In genomic region chr9:132644251-132644650, GRCh38 we compare ENCODE assay signal across 14 cellular contexts. TPM values are rescaled to one million over a fixed set of nuclear protein-coding genes. Genes with fewer than 3 reads are reported as not detected.
DNase-seq lines count a peak whose midpoint lies in the region; ATAC-seq, FAIRE-seq and TF ChIP-seq lines count a peak whose summit lies in the region.
"Had no signal": no experiment of that assay in that cellular context is flagged by ENCODE, and none has a peak within 500 bp of the region (broad histone marks: within the 10 kb centered on the region; RNA-seq: fewer than 3 reads in every experiment).

No MANE protein-coding gene starts in this region.

- peak; percentile 32 for TF ChIP-seq CTCF in A673 (conservative IDR thresholded peaks at IDR 0.05; ENCODE audit: low read depth, low read length)
- TF ChIP-seq CTCF in GM12874 (IDR thresholded peaks at IDR 0.05; ENCODE audit: insufficient read depth, low read depth, low read length), result peak; percentile 59
- peak; percentile 31 to 61 (median 54); a peak in 3 of 4 replicates for TF ChIP-seq CTCF in H1 (IDR thresholded peaks at IDR 0.05; ENCODE audit: control extremely low read depth in 1 of 3, insufficient read depth in 1 of 3, low read depth in 1 of 3, low read length in 3 of 3)
- TF ChIP-seq CTCF in nephron progenitor cell (IDR thresholded peaks at IDR 0.05), result no peak

- 82% methylated on average over 3 of the region's 3 CpGs; no CpG with 5 or more reads in 1 of the 2 experiments for WGBS in H1 (ENCODE audit: extremely low coverage in 1 of 2, insufficient coverage in 1 of 2, insufficient read length in 1 of 2, insufficient replicate concordance in 2 of 2, low coverage in 1 of 2, low lambda C conversion rate in 2 of 2, missing lambda C conversion rate in 1 of 2), 2 experiments

- no peak overlapping the region for H4K5ac ChIP-seq in H1 (ENCODE audit: insufficient read length, low read depth, low read length)

- H3K23me2 ChIP-seq in H1 (ENCODE audit: low read depth, low read length), result no peaks in the 10 kb centered on the region

- ATAC-seq in HG02798 (IDR thresholded peaks at IDR 0.05; ENCODE audit: poor library complexity, unreplicated experiment) (no peak), HG03565 (IDR thresholded peaks at IDR 0.05; ENCODE audit: unreplicated experiment) (no peak), HG02571 (IDR thresholded peaks at IDR 0.05; ENCODE audit: unreplicated experiment) (no peak)
- ATAC-seq: lower lobe of right lung had no signal

- H3K79me2 ChIP-seq in H1 (ENCODE audit: control insufficient read depth in 1 of 2, insufficient read depth in 2 of 2, low read length in 2 of 2), result no peaks in the 10 kb centered on the region

- peaks cover 0 to 2% of the 10 kb centered on the region in 2 experiments for H4K20me1 ChIP-seq in H1 (replicated peaks in 1 of 2; ENCODE audit: control insufficient read depth in 1 of 2, insufficient read depth in 2 of 2, low read length in 2 of 2)

- POLR2A ChIA-PET in A673 (lab: Charles Lee; ENCODE audit: low non-redundant PET), result no interaction called here
- POLR2A ChIA-PET in H1 (lab: Charles Lee; ENCODE audit: partially characterized antibody), result interaction anchor here (0.7 to 1.4 kb wide), 5 partner anchors 9 to 29 kb away, joined by 3 to 6 read pairs (median 4); partner anchors contain the start of genes DDX31 and GTF3C4

- H4K91ac ChIP-seq in H1 (replicated peaks; ENCODE audit: insufficient read length, low read length), result no peak overlapping the region

- no TSS peak for BruUV-seq in A673 (replicated peaks; lab: Mats Ljungman, UMichigan)

- no peaks in the 10 kb centered on the region for H3K9me3 Mint-ChIP-seq in nephron progenitor cell

- H2BK20ac ChIP-seq in H1 (ENCODE audit: low read length), result no peak overlapping the region

- H3K79me1 ChIP-seq in H1 (ENCODE audit: low read depth, low read length), result no peaks in the 10 kb centered on the region

- H3K56ac ChIP-seq in H1 (replicated peaks; ENCODE audit: insufficient read length, low read depth, low read length), result no peak overlapping the region

- H3K4ac ChIP-seq in H1 (replicated peaks; ENCODE audit: insufficient read length, low read depth, low read length), result no peak overlapping the region

- TF ChIP-seq RAD21 in H1 (IDR thresholded peaks at IDR 0.05 in 1 of 2, conservative IDR thresholded peaks at IDR 0.05 in 1 of 2; ENCODE audit: low read depth in 2 of 2, low read length in 2 of 2), result peak; percentile 31 to 47; a peak in 3 of 4 replicates

- CTCF ChIA-PET in A673 (lab: Charles Lee), result no interaction called here
- CTCF ChIA-PET in H1 (lab: Charles Lee; ENCODE audit: partially characterized antibody), result interaction anchor here (0.6 to 2.9 kb wide), 22 partner anchors 9 to 1483 kb away, joined by 3 to 17 read pairs (median 4); no protein-coding TSS in a partner anchor

- H2AFZ ChIP-seq in H1 (ENCODE audit: low read length), result no peak overlapping the region

- FAIRE-seq in H1 (lab: Jason Lieb, UNC), result peak; percentile 74

- no peaks in the 10 kb centered on the region for H3K27me3 ChIP-seq in A673 (replicated peaks; ENCODE audit: insufficient read depth, low read depth, low read length, poor library complexity)
- no peaks in the 10 kb centered on the region for H3K27me3 ChIP-seq in H1 (replicated peaks in 1 of 4; ENCODE audit: control insufficient read depth in 3 of 4, extremely low read depth in 1 of 4, insufficient read depth in 3 of 4, low read length in 3 of 4)
- H3K27me3 ChIP-seq: BLaER1, esophagus muscularis mucosa had no signal

- no peak overlapping the region for H3K4me2 ChIP-seq in H1 (ENCODE audit: insufficient read depth in 1 of 2, low read depth in 2 of 2, low read length in 2 of 2)
- H3K4me2 ChIP-seq: BLaER1 had no signal

- H2BK12ac ChIP-seq in H1 (ENCODE audit: low read depth, low read length), result no peak overlapping the region

- intact Hi-C loops in A673 (cut with micrococcal nuclease; ENCODE audit: unreplicated experiment), result no loop called here

- no peak overlapping the region for H2AK5ac ChIP-seq in H1 (ENCODE audit: low read depth, low read length)

- no peak overlapping the region for H3K14ac ChIP-seq in H1 (ENCODE audit: insufficient read length)

- no peak for TF ChIP-seq POLR2A in H1 (IDR thresholded peaks at IDR 0.05; ENCODE audit: control extremely low read depth in 1 of 2, low read depth in 2 of 2, low read length in 2 of 2)

- no peak for TF ChIP-seq EP300 in H1 (IDR thresholded peaks at IDR 0.05; ENCODE audit: borderline replicate concordance in 1 of 2, low read depth in 2 of 2, low read length in 2 of 2)

- H3K9me3 ChIP-seq in A673 (ENCODE audit: low read depth, low read length, poor library complexity, severe bottlenecking) (no peaks in the 10 kb centered on the region), H1 (ENCODE audit: insufficient read depth in 2 of 2, low read depth in 1 of 2, low read length in 1 of 2) (no peaks in the 10 kb centered on the region)
- H3K9me3 ChIP-seq: BLaER1, esophagus muscularis mucosa, lower lobe of right lung had no signal

- peaks cover 65% of the 10 kb centered on the region for H3K36me3 ChIP-seq in A673 (ENCODE audit: insufficient read depth, low read length, poor library complexity, severe bottlenecking)
- peaks cover 16 to 68% (median 50%) of the 10 kb centered on the region in 4 experiments; a peak in 7 of 8 replicates for H3K36me3 ChIP-seq in H1 (ENCODE audit: control insufficient read depth in 2 of 4, insufficient read depth in 4 of 4, low read length in 3 of 4)

- no peak for DNase-seq in A673 (ENCODE audit: low spot score)
- DNase-seq in NCI-H1694 treated with DMSO at 0.1 percent for 48 hours (lab: John Stamatoyannopoulos, UW), result peak; percentile 74
- no peak for DNase-seq in H1 (ENCODE audit: low read depth in 1 of 2, low spot score in 2 of 2)
- DNase-seq in nephron progenitor cell, result no peak
- DNase-seq: lower lobe of right lung, NCI-H1092 treated with DMSO at 0.1 percent for 48 hours, retina, Right ventricle myocardium superior had no signal

- H3K36me3 Mint-ChIP-seq in nephron progenitor cell (ENCODE audit: low read depth), result peaks cover 70% of the 10 kb centered on the region

- H3K18ac ChIP-seq in H1 (ENCODE audit: extremely low read depth, low read length), result no peak overlapping the region

- H3K9ac ChIP-seq in H1 (replicated peaks in 1 of 4; ENCODE audit: extremely low read depth in 1 of 4, low read depth in 3 of 4, low read length in 3 of 4), result no peak overlapping the region
- H3K9ac ChIP-seq: BLaER1 had no signal

- H3K27me3 Mint-ChIP-seq in nephron progenitor cell (ENCODE audit: low read depth, poor library complexity), result no peaks in the 10 kb centered on the region

- H3K4me3 Mint-ChIP-seq in nephron progenitor cell, result no peak overlapping the region

- no peak overlapping the region for H3K4me3 ChIP-seq in A673 (ENCODE audit: low read depth, low read length, poor library complexity, severe bottlenecking)
- no peak overlapping the region for H3K4me3 ChIP-seq in H1 (ENCODE audit: extremely low read depth in 1 of 4, insufficient read depth in 2 of 4, low read depth in 3 of 4, low read length in 4 of 4)
- H3K4me3 ChIP-seq: BLaER1, esophagus muscularis mucosa, lower lobe of right lung had no signal

- H3K4me1 Mint-ChIP-seq in nephron progenitor cell, result no peaks in the 10 kb centered on the region

- H2BK15ac ChIP-seq in H1 (ENCODE audit: low read length), result no peak overlapping the region

- no peak overlapping the region for H2BK5ac ChIP-seq in H1 (ENCODE audit: low read depth, low read length)

- no peak overlapping the region for H2BK120ac ChIP-seq in H1 (replicated peaks; ENCODE audit: low read depth, low read length)

- no peak overlapping the region for H4K8ac ChIP-seq in H1 (ENCODE audit: extremely low read depth, insufficient read depth, low read length)

- H3K27ac ChIP-seq in A673 (ENCODE audit: low read depth, low read length, poor library complexity, severe bottlenecking) (no peak overlapping the region), H1 (ENCODE audit: low read depth, low read length) (no peak overlapping the region)
- H3K27ac ChIP-seq: BLaER1, esophagus muscularis mucosa, lower lobe of right lung had no signal

- H3K4me1 ChIP-seq in A673 (ENCODE audit: insufficient read depth, low read length, poor library complexity, severe bottlenecking), result no peaks in the 10 kb centered on the region
- no peaks in the 10 kb centered on the region for H3K4me1 ChIP-seq in H1 (replicated peaks in 1 of 4; ENCODE audit: control insufficient read depth in 3 of 4, insufficient read depth in 4 of 4, low read length in 3 of 4)
- H3K4me1 ChIP-seq: BLaER1, esophagus muscularis mucosa, lower lobe of right lung had no signal

- H3K27ac Mint-ChIP-seq in nephron progenitor cell, result no peak overlapping the region

- H3K23ac ChIP-seq in H1 (ENCODE audit: insufficient read length), result no peak overlapping the region

TF ChIP-seq in H1, 55 proteins besides CTCF, POLR2A, EP300 and RAD21 (continues in another document):
- TF ChIP-seq SP1 (IDR thresholded peaks at IDR 0.05; ENCODE audit: low read depth, low read length) (no peak), MAFK (IDR thresholded peaks at IDR 0.05; ENCODE audit: low read depth, low read length) (no peak), TBP (IDR thresholded peaks at IDR 0.05; ENCODE audit: low read depth, low read length) (no peak), CEBPB (IDR thresholded peaks at IDR 0.05; ENCODE audit: low read depth, low read length) (no peak), YY1 (IDR thresholded peaks at IDR 0.05; ENCODE audit: low read depth, low read length) (no peak), RXRA (IDR thresholded peaks at IDR 0.05; ENCODE audit: insufficient read depth, low read depth, low read length) (no peak)

RNA-seq across cellular contexts. Expression of gene DDX31, which starts 25.5 kb away (rescaled TPM):
- total RNA-seq in A673 (2021), result 28.6 and 34.2 TPM in 2 replicates
- total RNA-seq in H1 (2021; fragmentation: NEBNext Ultra II Directional; extraction: Animal tissue kit (Norgen Biotek cat#: 25700)), result 23.7 and 25.2 TPM in 2 replicates
- polyA plus RNA-seq in H1 (2011; rRNA removed), result 6.3 and 9.5 TPM in 2 replicates
- polyA plus RNA-seq in H1 (2011; cell fraction: cytosol; rRNA removed), result 10.5 TPM
- 18.1 TPM for polyA plus RNA-seq in H1 (2011; cell fraction: nucleus; rRNA removed)
- polyA plus RNA-seq in H1 (2012, experiment 1 of 2), result 16.2 to 18.9 TPM (median 17.8 TPM) in 4 replicates
- 9.6 TPM for polyA plus RNA-seq in H1 (2012, experiment 2 of 2)
- 16.1 TPM for polyA plus RNA-seq in H1 (2013, experiment 1 of 2)
- polyA plus RNA-seq in H1 (2013, experiment 2 of 2), result 15.4 TPM
- 25.5 and 35.3 TPM in 2 replicates for polyA minus RNA-seq in H1 (2011; rRNA and poly(A)+ RNA removed)
- 21.3 TPM for polyA minus RNA-seq in H1 (2011; cell fraction: cytosol; rRNA and poly(A)+ RNA removed)
- 39.6 TPM for polyA minus RNA-seq in H1 (2011; cell fraction: nucleus; rRNA and poly(A)+ RNA removed)

RNA-seq across cellular contexts. Expression of gene GTF3C4, which starts 26.0 kb away (rescaled TPM):
- 38.6 and 40.8 TPM in 2 replicates for total RNA-seq in A673 (2021)
- total RNA-seq in H1 (2021; fragmentation: NEBNext Ultra II Directional; extraction: Animal tissue kit (Norgen Biotek cat#: 25700)), result 36.9 and 39.2 TPM in 2 replicates
- 6.3 and 6.8 TPM in 2 replicates for polyA plus RNA-seq in H1 (2011; rRNA removed)
- 8.9 TPM for polyA plus RNA-seq in H1 (2011; cell fraction: cytosol; rRNA removed)
- 7.2 TPM for polyA plus RNA-seq in H1 (2011; cell fraction: nucleus; rRNA removed)
- polyA plus RNA-seq in H1 (2012, experiment 1 of 2), result 14.8 to 23.5 TPM (median 19.3 TPM) in 4 replicates
- 4.9 TPM for polyA plus RNA-seq in H1 (2012, experiment 2 of 2)
- 16.8 TPM for polyA plus RNA-seq in H1 (2013, experiment 1 of 2)
- 16.2 TPM for polyA plus RNA-seq in H1 (2013, experiment 2 of 2)
- 17.6 and 19.4 TPM in 2 replicates for polyA minus RNA-seq in H1 (2011; rRNA and poly(A)+ RNA removed)
- polyA minus RNA-seq in H1 (2011; cell fraction: cytosol; rRNA and poly(A)+ RNA removed), result 15.7 TPM
- 8.7 TPM for polyA minus RNA-seq in H1 (2011; cell fraction: nucleus; rRNA and poly(A)+ RNA removed)
